ENCODE assay signal across 1 cellular context in the genomic region with DNA sequence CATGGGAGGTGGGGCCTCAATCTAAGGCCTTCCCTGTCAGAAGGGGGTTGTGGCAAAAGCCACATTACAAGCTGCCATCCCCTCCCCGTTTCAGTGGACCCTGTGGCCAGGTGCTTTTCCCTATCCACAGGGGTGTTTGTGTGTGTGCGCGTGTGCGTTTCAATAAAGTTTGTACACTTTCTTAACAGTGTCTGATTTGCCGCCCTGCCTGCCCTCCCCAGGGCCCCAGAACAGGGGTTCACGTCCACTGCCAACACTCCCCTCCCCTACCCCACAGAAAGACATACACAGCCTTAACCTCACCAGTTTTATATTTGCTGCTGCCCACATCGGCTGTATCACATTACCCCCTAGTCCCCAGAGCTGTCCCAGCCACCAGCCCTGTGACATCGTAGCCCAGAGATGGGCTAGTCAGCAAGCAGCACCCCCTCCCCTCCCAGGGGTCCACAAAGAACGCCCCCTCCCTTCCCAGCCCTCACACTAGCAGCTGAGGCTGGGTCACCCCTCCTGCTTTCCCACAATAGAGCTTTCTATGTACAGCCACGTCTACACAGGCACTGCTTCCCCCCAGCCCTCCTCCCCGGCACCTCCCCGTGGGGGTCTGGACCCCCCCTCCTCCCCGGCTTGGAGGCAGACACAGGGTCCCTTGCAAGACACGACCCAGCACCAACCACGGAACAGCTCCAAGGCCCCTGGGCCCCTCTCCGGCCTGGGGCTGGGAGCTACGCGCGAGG.
TF ChIP-seq lines count a peak whose summit lies in the region.

No MANE protein-coding gene starts in this region.

TF ChIP-seq in GM12878, 131 proteins besides CTCF, POLR2A, EP300 and RAD21:
- TF ChIP-seq MTA3 (IDR thresholded peaks at IDR 0.05; ENCODE audit: borderline replicate concordance, low read length) = 0 out of 2 replicates have a peak, but pooled peaks have one; percentile 7
- TF ChIP-seq, protein P1, sequence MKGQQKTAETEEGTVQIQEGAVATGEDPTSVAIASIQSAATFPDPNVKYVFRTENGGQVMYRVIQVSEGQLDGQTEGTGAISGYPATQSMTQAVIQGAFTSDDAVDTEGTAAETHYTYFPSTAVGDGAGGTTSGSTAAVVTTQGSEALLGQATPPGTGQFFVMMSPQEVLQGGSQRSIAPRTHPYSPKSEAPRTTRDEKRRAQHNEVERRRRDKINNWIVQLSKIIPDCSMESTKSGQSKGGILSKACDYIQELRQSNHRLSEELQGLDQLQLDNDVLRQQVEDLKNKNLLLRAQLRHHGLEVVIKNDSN (IDR thresholded peaks at IDR 0.05; ENCODE audit: borderline replicate concordance, extremely low read length, insufficient read depth, low read depth, low read length) = no peak
- TF ChIP-seq, protein P2, sequence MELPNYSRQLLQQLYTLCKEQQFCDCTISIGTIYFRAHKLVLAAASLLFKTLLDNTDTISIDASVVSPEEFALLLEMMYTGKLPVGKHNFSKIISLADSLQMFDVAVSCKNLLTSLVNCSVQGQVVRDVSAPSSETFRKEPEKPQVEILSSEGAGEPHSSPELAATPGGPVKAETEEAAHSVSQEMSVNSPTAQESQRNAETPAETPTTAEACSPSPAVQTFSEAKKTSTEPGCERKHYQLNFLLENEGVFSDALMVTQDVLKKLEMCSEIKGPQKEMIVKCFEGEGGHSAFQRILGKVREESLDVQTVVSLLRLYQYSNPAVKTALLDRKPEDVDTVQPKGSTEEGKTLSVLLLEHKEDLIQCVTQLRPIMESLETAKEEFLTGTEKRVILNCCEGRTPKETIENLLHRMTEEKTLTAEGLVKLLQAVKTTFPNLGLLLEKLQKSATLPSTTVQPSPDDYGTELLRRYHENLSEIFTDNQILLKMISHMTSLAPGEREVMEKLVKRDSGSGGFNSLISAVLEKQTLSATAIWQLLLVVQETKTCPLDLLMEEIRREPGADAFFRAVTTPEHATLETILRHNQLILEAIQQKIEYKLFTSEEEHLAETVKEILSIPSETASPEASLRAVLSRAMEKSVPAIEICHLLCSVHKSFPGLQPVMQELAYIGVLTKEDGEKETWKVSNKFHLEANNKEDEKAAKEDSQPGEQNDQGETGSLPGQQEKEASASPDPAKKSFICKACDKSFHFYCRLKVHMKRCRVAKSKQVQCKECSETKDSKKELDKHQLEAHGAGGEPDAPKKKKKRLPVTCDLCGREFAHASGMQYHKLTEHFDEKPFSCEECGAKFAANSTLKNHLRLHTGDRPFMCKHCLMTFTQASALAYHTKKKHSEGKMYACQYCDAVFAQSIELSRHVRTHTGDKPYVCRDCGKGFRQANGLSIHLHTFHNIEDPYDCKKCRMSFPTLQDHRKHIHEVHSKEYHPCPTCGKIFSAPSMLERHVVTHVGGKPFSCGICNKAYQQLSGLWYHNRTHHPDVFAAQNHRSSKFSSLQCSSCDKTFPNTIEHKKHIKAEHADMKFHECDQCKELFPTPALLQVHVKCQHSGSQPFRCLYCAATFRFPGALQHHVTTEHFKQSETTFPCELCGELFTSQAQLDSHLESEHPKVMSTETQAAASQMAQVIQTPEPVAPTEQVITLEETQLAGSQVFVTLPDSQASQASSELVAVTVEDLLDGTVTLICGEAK (IDR thresholded peaks at IDR 0.05; ENCODE audit: borderline replicate concordance) = peak; percentile 38; the same call in 1 of the 2 replicates
